ENCODE assay signal across 9 cellular contexts in the genomic region with DNA sequence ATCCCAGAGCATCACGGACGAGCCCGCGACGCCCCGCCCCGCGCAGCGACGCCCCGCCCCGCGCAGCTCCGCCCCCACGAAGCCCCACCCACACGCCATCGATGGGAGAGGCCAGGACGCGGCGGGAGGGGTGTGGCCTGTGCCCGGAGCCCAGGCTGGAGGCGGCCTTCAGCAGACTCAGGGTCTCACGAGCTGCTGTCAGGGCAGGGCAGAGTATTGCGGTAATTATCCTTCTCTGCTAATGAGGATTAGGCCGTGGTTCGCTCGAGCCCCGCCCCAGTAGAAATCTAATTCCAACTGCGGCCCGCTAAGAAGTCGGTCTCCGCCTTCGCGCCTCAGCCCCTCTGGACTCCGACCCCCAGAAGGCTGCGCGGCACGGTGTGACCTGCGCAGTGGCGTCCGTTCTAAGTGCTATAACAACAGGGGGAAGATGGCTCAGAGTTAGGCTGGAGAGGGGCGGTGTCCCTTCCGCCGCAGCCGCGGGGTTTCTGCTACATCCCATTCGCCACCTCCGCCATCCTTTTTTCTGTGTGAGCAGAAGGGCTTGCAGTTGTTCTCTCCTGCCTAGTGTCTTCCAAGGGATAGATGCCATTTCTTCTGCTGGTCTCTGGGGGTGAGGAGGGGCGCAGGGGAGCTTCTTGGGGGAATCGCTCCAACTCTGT. TPM values are rescaled to one million over a fixed set of nuclear protein-coding genes. Genes with fewer than 3 reads are reported as not detected.
DNase-seq lines count a peak whose midpoint lies in the region; ATAC-seq, FAIRE-seq and TF ChIP-seq lines count a peak whose summit lies in the region.
"Had no signal": no experiment of that assay in that cellular context is flagged by ENCODE, and none has a peak within 500 bp of the region (broad histone marks: within the 10 kb centered on the region; RNA-seq: fewer than 3 reads in every experiment).

No MANE protein-coding gene starts in this region.

- peak overlapping the region; percentile 96 for H3K27ac ChIP-seq in colonic mucosa

- FAIRE-seq in GM19239 (lab: Jason Lieb, UNC) = peak; percentile 94
- FAIRE-seq: colon had no signal

- H3K9ac ChIP-seq in colonic mucosa (ENCODE audit: low read depth in 2 of 2, low read length in 2 of 2) = peak overlapping the region; percentile 81 to 89

- H3K4me1 ChIP-seq in BE2C (peaks cover 5% of the 10 kb centered on the region), colonic mucosa (no peaks in the 10 kb centered on the region)

- intact Hi-C loops in colonic mucosa (cut with DNase I) = loop anchor here (5.0 kb wide), 1 partner anchor 106 kb away; a partner anchor contains a TSS
- intact Hi-C loops in left colon (cut with DNase I, micrococcal nuclease) = no loop called here

- no peak for TF ChIP-seq CTCF in BE2C (IDR thresholded peaks at IDR 0.05; ENCODE audit: low read depth, low read length)
- no peak for TF ChIP-seq CTCF in colonic mucosa (IDR thresholded peaks at IDR 0.05)

- H3K27me3 ChIP-seq in BE2C = no peaks in the 10 kb centered on the region
- H3K27me3 ChIP-seq in colonic mucosa = no peaks in the 10 kb centered on the region

- H3K9me3 ChIP-seq in BE2C (no peaks in the 10 kb centered on the region), colonic mucosa (no peaks in the 10 kb centered on the region)

- ATAC-seq in HG03442 (IDR thresholded peaks at IDR 0.05; ENCODE audit: unreplicated experiment) = peak; percentile 95
- peak; percentile 96 for ATAC-seq in left colon

- 0 out of 2 replicates have a peak, but pooled peaks cover 4% of the 10 kb centered on the region for H3K36me3 ChIP-seq in BE2C
- H3K36me3 ChIP-seq in colonic mucosa = no peaks in the 10 kb centered on the region

- H3K4me3 ChIP-seq in BE2C (ENCODE audit: low read depth, low read length) (peak overlapping the region; percentile 94), colonic mucosa (peak overlapping the region; percentile 88)

- DNase-seq in BE2C (peak; percentile 98), GM19239 (ENCODE audit: insufficient read length, low spot score) (peak; percentile 78), NCI-H510A treated with DMSO at 0.1 percent for 48 hours (lab: John Stamatoyannopoulos, UW) (peak; percentile 93), colonic mucosa (peak; percentile 94), left colon (peak; percentile 93)
- DNase-seq in activated CD4-positive, alpha-beta T cell treated with anti-CD3 and anti-CD28 coated beads for 4 hours = peak; percentile 89 to 93
- DNase-seq in stimulated activated CD4-positive, alpha-beta T cell treated with anti-CD3 and anti-CD28 coated beads, Interleukin-1b, Interleukin-23, amount 100 ng/mL, for 4 hours (ENCODE audit: low read depth in 2 of 2) = peak; percentile 84 to 92

RNA-seq across cellular contexts. Expression of a gene that starts 0.3 kb away (rescaled TPM):
- polyA plus RNA-seq in BE2C (2012; ENCODE audit: insufficient read depth, insufficient read length, low read depth) = 28.6 TPM
- total RNA-seq in colonic mucosa (100 to 1,000 TPM in 1 of 2 donors, 10 to 100 TPM in 1; 53.9 to 104 TPM), left colon (10 to 100 TPM; 85.0 to 98.5 TPM)

RNA-seq across cellular contexts. Expression of a gene that starts 46.3 kb away (rescaled TPM):
- polyA plus RNA-seq in BE2C (2012; ENCODE audit: insufficient read depth, insufficient read length, low read depth) = 73.0 TPM
- total RNA-seq in colonic mucosa (1 to 10 TPM; 9.5 to 10.0 TPM), left colon (1 to 10 TPM; 9.5 to 9.9 TPM)

Comparison
In these comparisons a context has a peak if more than half of its experiments do, and no peak if none do; other contexts are left out.
1. Peak in every context shown above with its lines: DNase-seq, ATAC-seq, H3K4me3 ChIP-seq and H3K27ac ChIP-seq.